8 cellular contexts compared by ENCODE assay signal in genomic region chr11:85110246-85110645, GRCh38.
DNase-seq lines count a peak whose midpoint lies in the region; ATAC-seq and TF ChIP-seq lines count a peak whose summit lies in the region.
"Not testable (repeated sequence)": the region's sequence is repeated elsewhere in the genome, so short reads cannot be mapped to it uniquely, and the experiment has no call there.

No MANE protein-coding gene starts in this region.

- peak overlapping the region; percentile 21; the same call in 1 of the 2 replicates for H3K9ac ChIP-seq in SU-DHL-6 (ENCODE audit: low read length)

- not testable (repeated sequence) for TF ChIP-seq CTCF in GM06990 (IDR thresholded peaks at IDR 0.05; ENCODE audit: insufficient read depth, low read length, poor library complexity, severe bottlenecking); SU-DHL-6 (IDR thresholded peaks at IDR 0.05; ENCODE audit: insufficient read depth, low read length, poor library complexity, severe bottlenecking)

- peak; percentile 82 for ATAC-seq in GM18868 (IDR thresholded peaks at IDR 0.05; ENCODE audit: unreplicated experiment)
- peak; percentile 91 for ATAC-seq in GM19452 (IDR thresholded peaks at IDR 0.05; ENCODE audit: unreplicated experiment)
- peak; percentile 93 for ATAC-seq in GM21619 (IDR thresholded peaks at IDR 0.05; ENCODE audit: unreplicated experiment)
- peak; percentile 87 for ATAC-seq in HG02852 (IDR thresholded peaks at IDR 0.05; ENCODE audit: unreplicated experiment)
- peak; percentile 79 for ATAC-seq in HG03103 (IDR thresholded peaks at IDR 0.05; ENCODE audit: low read depth, unreplicated experiment)
- peak; percentile 93 for ATAC-seq in HG03520 (IDR thresholded peaks at IDR 0.05; ENCODE audit: unreplicated experiment)

- peak overlapping the region; percentile 56 for H3K4me2 ChIP-seq in SU-DHL-6 (ENCODE audit: low read depth, low read length, poor library complexity, severe bottlenecking)

- H3K36me3 ChIP-seq in GM06990 (ENCODE audit: control insufficient read depth, insufficient read depth, low read length); SU-DHL-6 (ENCODE audit: low read length): not testable (repeated sequence)

- H3K4me3 ChIP-seq in GM06990 (replicated peaks; ENCODE audit: low read depth, low read length) = peak overlapping the region; percentile 12
- H3K4me3 ChIP-seq in SU-DHL-6 (ENCODE audit: insufficient read depth, low read length, poor library complexity, severe bottlenecking) = not testable (repeated sequence)

- H3F3A ChIP-seq in SU-DHL-6 (ENCODE audit: insufficient read depth) = not testable (repeated sequence)

- H3K9me3 ChIP-seq in SU-DHL-6 (ENCODE audit: insufficient read depth, low read length) = not testable (repeated sequence)

- H3K27me3 ChIP-seq in GM06990 (replicated peaks; ENCODE audit: control insufficient read depth, insufficient read depth, low read length); SU-DHL-6 (ENCODE audit: low read length): not testable (repeated sequence)

- not testable (repeated sequence) for H3K9me2 ChIP-seq in SU-DHL-6 (replicated peaks; ENCODE audit: insufficient read depth, low read length)

- H2AFZ ChIP-seq in SU-DHL-6 (ENCODE audit: low read depth, low read length, severe bottlenecking) = not testable (repeated sequence)

- H3K79me2 ChIP-seq in SU-DHL-6 (ENCODE audit: insufficient read depth, low read length) = not testable (repeated sequence)

- peak overlapping the region; percentile 46 for H3K27ac ChIP-seq in SU-DHL-6 (ENCODE audit: low read depth, low read length)

- not testable (repeated sequence) for H4K20me1 ChIP-seq in SU-DHL-6 (ENCODE audit: low read depth, low read length)

- not testable (repeated sequence) for DNase-seq in GM06990 (ENCODE audit: extremely low read depth, insufficient read length)
